8 cellular contexts compared by ENCODE assay signal in the genomic region with DNA sequence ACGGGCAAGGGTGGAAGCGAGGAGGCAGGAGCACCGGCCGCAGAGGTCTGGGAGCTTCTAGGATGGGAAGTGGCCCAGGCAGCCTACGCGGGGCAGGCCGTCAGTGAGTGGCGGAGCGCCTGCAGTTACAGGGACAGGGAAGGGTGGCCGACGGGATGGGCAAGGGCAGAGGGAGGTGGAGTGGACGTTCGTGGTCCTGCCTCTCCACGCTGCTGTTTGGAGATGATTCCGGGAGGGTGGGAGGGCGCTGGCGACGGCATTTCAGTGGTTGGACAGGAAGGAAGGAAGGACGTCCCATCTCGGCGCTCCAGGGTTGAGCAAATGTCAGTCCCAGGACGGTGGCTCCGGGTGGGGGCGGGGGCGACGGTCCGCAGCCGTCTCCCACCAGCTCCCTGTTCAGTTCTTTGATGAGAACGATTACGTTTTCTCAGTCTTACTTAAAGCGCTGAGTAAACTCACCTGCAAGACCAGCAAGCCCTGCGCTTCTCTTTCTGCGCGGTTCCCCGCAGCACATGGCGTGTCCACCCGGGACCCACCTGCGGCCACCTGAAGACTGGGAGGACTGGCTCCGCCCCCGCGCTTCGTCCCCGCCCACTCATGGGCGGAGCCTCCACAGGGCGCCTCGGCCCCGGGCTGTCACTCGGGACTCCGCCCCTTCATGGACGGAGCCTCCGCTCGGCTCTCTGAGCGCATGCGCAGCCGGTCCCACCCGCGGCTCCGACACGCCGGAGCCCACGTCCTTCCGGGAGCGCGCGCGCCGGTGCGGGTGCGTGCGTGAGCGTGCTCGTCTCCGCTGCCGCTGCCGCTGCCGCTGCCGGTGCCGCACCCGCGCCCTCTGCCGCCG. TPM values are rescaled to one million over a fixed set of nuclear protein-coding genes. Genes with fewer than 3 reads are reported as not detected.
DNase-seq lines count a peak whose midpoint lies in the region; ATAC-seq and TF ChIP-seq lines count a peak whose summit lies in the region.

A gene with protein sequence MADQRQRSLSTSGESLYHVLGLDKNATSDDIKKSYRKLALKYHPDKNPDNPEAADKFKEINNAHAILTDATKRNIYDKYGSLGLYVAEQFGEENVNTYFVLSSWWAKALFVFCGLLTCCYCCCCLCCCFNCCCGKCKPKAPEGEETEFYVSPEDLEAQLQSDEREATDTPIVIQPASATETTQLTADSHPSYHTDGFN (plus strand): TSS at position 769 of the 844 bp plus-strand sequence. CDS start 33,220 bp downstream, outside the sequence.

- intact Hi-C loops in head of caudate nucleus (cut with DNase I): no loop called here
- intact Hi-C loops in ovary (cut with DNase I): no loop called here

- peak; percentile 66 for DNase-seq in GM12864 (ENCODE audit: low read depth)
- DNase-seq in NCI-H128 (lab: John Stamatoyannopoulos, UW; ENCODE audit: unreplicated experiment): peak; percentile 95
- peak; percentile 95 for DNase-seq in SW480 (ENCODE audit: low spot score)
- peak; percentile 84 for DNase-seq in activated naive CD8-positive, alpha-beta T cell treated with anti-CD3 and anti-CD28 coated beads, Interleukin-2, amount 50 U/mL, for 16 hours (ENCODE audit: low read depth, low spot score)
- DNase-seq in head of caudate nucleus: peak; percentile 79 to 98 (median 96)
- peak; percentile 95 to 98 (median 96) for DNase-seq in ovary
- peak; percentile 73 for DNase-seq in thoracic aorta (ENCODE audit: low spot score)

- H3K4me3 ChIP-seq in GM12864 (ENCODE audit: low read depth, low read length) (peak within 1 kb of the TSS; percentile 68), ovary (peak within 1 kb of the TSS; percentile 69), thoracic aorta (peak within 1 kb of the TSS; percentile 83)

- H3K9me3 ChIP-seq in ovary: no peaks in the 10 kb centered on the region
- H3K9me3 ChIP-seq in thoracic aorta: no peaks in the 10 kb centered on the region

- no peak for TF ChIP-seq EP300 in ovary (IDR thresholded peaks at IDR 0.05)

- H3K27ac ChIP-seq in ovary: peak within 1 kb of the TSS; percentile 38 to 39
- H3K27ac ChIP-seq in thoracic aorta: peak within 1 kb of the TSS; percentile 50 to 72

- peaks cover 10% of the 10 kb centered on the region for H3K4me1 ChIP-seq in ovary (ENCODE audit: insufficient read depth)
- peaks cover 12 to 27% of the 10 kb centered on the region in 2 donors for H3K4me1 ChIP-seq in thoracic aorta (ENCODE audit: control insufficient read depth in 1 of 2, low read depth in 2 of 2)

- H3K36me3 ChIP-seq in ovary (no peaks in the 10 kb centered on the region), thoracic aorta (peaks cover 18% of the 10 kb centered on the region)

- H3K27me3 ChIP-seq in ovary (no peaks in the 10 kb centered on the region), thoracic aorta (replicated peaks; ENCODE audit: insufficient read depth) (no peaks in the 10 kb centered on the region)

- TF ChIP-seq CTCF in GM12864 (IDR thresholded peaks at IDR 0.05; ENCODE audit: low read depth, low read length, missing control alignments) (no peak), ovary (IDR thresholded peaks at IDR 0.05) (no peak), thoracic aorta (IDR thresholded peaks at IDR 0.05) (no peak)

- WGBS in ovary, 3 donors: 1% methylated on average over 61 to 82 of the region's 82 CpGs

- peak; percentile 17 for TF ChIP-seq POLR2A in ovary (IDR thresholded peaks at IDR 0.05)

- ATAC-seq in HG02678 (IDR thresholded peaks at IDR 0.05; ENCODE audit: unreplicated experiment) (peak; percentile 88), thoracic aorta (ENCODE audit: insufficient number of reproducible peaks, low FRiP score, low read depth) (peak; percentile 94)

RNA-seq across cellular contexts. Expression of the gene that starts here (rescaled TPM):
- total RNA-seq in ovary: 10 to 100 TPM; 12.4 to 32.8 (median 26.5) TPM
- 10 to 100 TPM; 11.1 to 12.3 TPM for polyA plus RNA-seq in ovary
- 10 to 100 TPM; 48.5 to 61.2 TPM for total RNA-seq in thoracic aorta

Comparison
In these comparisons a context has a peak if more than half of its experiments do, and no peak if none do; other contexts are left out.
1. Peak in every context shown above with its lines: DNase-seq, ATAC-seq, H3K4me3 ChIP-seq and H3K27ac ChIP-seq.